In genomic region chr4:72900952-72901351, GRCh38 we compare ENCODE assay signal across 19 cellular contexts.
DNase-seq lines count a peak whose midpoint lies in the region; TF ChIP-seq lines count a peak whose summit lies in the region.
"Had no signal": no experiment of that assay in that cellular context is flagged by ENCODE, and none has a peak within 500 bp of the region (broad histone marks: within the 10 kb centered on the region; RNA-seq: fewer than 3 reads in every experiment).

No MANE protein-coding gene starts in this region.

- H3K9me3 ChIP-seq in GM23248 (ENCODE audit: low read depth) (no peaks in the 10 kb centered on the region), neural progenitor cell (ENCODE audit: low read depth) (no peaks in the 10 kb centered on the region)
- H3K9me3 ChIP-seq: psoas muscle had no signal

- H3K4me2 ChIP-seq in GM23248 (ENCODE audit: unreplicated experiment): peak overlapping the region; percentile 21
- H3K4me2 ChIP-seq in neural progenitor cell: no peak overlapping the region

- H3F3A ChIP-seq in GM23248 (ENCODE audit: insufficient read depth): peaks cover 26% of the 10 kb centered on the region
- H3F3A ChIP-seq in neural progenitor cell (ENCODE audit: low read depth): peaks cover 6% of the 10 kb centered on the region

- in situ Hi-C loops in GM23248 (cut with MboI): no loop called here
- in situ Hi-C loops in brain microvascular endothelial cell (cut with HindIII; ENCODE audit: low pct_ligation_motif_present, low sequenced_read_pairs): no loop called here

- H3K27ac Mint-ChIP-seq in neural progenitor cell: no peak overlapping the region
- H3K27ac Mint-ChIP-seq in immature natural killer cell: no peak overlapping the region
- H3K27ac Mint-ChIP-seq: activated CD4-positive, alpha-beta T cell treated with anti-CD3 and anti-CD28 coated beads, Interleukin-2, amount 10 ng/mL, durations not matched to agents 7 days and 5 days; CD8-positive, alpha-beta memory T cell; naive B cell; T-cell had no signal

- H4K20me1 ChIP-seq in GM23248 (ENCODE audit: insufficient read depth) (no peaks in the 10 kb centered on the region), neural progenitor cell (ENCODE audit: low read depth) (no peaks in the 10 kb centered on the region)

- peaks cover 2% of the 10 kb centered on the region for H3K9me3 Mint-ChIP-seq in neural progenitor cell
- peaks cover 0 to 11% (median 3%) of the 10 kb centered on the region in 6 donors for H3K9me3 Mint-ChIP-seq in immature natural killer cell
- H3K9me3 Mint-ChIP-seq: CD8-positive, alpha-beta memory T cell had no signal

- peak overlapping the region; percentile 39; the same call in 1 of the 2 replicates for H2AFZ ChIP-seq in GM23248
- peak overlapping the region; percentile 70 for H2AFZ ChIP-seq in neural progenitor cell (replicated peaks)

- no peak overlapping the region for H3K9ac ChIP-seq in GM23248
- H3K9ac ChIP-seq in neural progenitor cell: no peak overlapping the region

- no peaks in the 10 kb centered on the region; the same call in 1 of the 2 replicates for H3K9me2 ChIP-seq in GM23248 (ENCODE audit: insufficient read depth)

- DNase-seq in AG08395 (ENCODE audit: low spot score) (peak; percentile 3), GM23248 (peak; percentile 82), brain microvascular endothelial cell (peak; percentile 39), neural progenitor cell (ENCODE audit: low spot score) (no peak), immature natural killer cell (no peak), hippocampal formation (lab: John Stamatoyannopoulos, UW) (no peak), NCI-H748 treated with DMSO at 0.1 percent for 48 hours (lab: John Stamatoyannopoulos, UW) (no peak)
- DNase-seq in stimulated activated CD4-positive, alpha-beta T cell treated with anti-CD3 and anti-CD28 coated beads, Interleukin-12 subunit alpha, Interleukin-12 subunit beta, amount 100 ng/mL, for 4 hours: no peak
- DNase-seq: activated CD4-positive, alpha-beta T cell treated with anti-CD3 and anti-CD28 coated beads, Interleukin-2, amount 10 ng/mL, durations not matched to agents 7 days and 5 days; activated CD8-positive, alpha-beta memory T cell treated with anti-CD3 and anti-CD28 coated beads, Interleukin-2, amount 50 U/mL, for 48 hours; activated effector memory CD4-positive, alpha-beta T cell treated with anti-CD3 and anti-CD28 coated beads, Interleukin-2, amount 50 U/mL, for 16 hours; CD8-positive, alpha-beta memory T cell; cerebellar nuclear complex; head of caudate nucleus; naive B cell; NCI-H2029; NCI-H446 treated with DMSO at 0.1 percent for 48 hours; psoas muscle; T-cell had no signal

- H3K27ac ChIP-seq in GM23248 (peak overlapping the region; percentile 39), brain microvascular endothelial cell (no peak overlapping the region), neural progenitor cell (no peak overlapping the region)
- H3K27ac ChIP-seq: psoas muscle had no signal

- H3K4me3 Mint-ChIP-seq in neural progenitor cell (no peak overlapping the region), immature natural killer cell (no peak overlapping the region)
- H3K4me3 Mint-ChIP-seq: activated CD4-positive, alpha-beta T cell treated with anti-CD3 and anti-CD28 coated beads, Interleukin-2, amount 10 ng/mL, durations not matched to agents 7 days and 5 days; CD8-positive, alpha-beta memory T cell; naive B cell; T-cell had no signal

- no peak for TF ChIP-seq CTCF in brain microvascular endothelial cell (IDR thresholded peaks at IDR 0.05; ENCODE audit: low read depth, low read length, missing control alignments)
- TF ChIP-seq CTCF in neural progenitor cell (IDR thresholded peaks at IDR 0.05): no peak

- H3K4me1 ChIP-seq in GM23248 (ENCODE audit: insufficient read depth) (peaks cover 30% of the 10 kb centered on the region), neural progenitor cell (peaks cover 12% of the 10 kb centered on the region)
- H3K4me1 ChIP-seq: psoas muscle had no signal

- H3K27me3 ChIP-seq in GM23248 (replicated peaks; ENCODE audit: insufficient read depth) (no peaks in the 10 kb centered on the region), brain microvascular endothelial cell (replicated peaks) (no peaks in the 10 kb centered on the region), neural progenitor cell (no peaks in the 10 kb centered on the region)

- peaks cover 4% of the 10 kb centered on the region for H3K4me1 Mint-ChIP-seq in neural progenitor cell
- no peaks in the 10 kb centered on the region for H3K4me1 Mint-ChIP-seq in immature natural killer cell
- H3K4me1 Mint-ChIP-seq: activated CD4-positive, alpha-beta T cell treated with anti-CD3 and anti-CD28 coated beads, Interleukin-2, amount 10 ng/mL, durations not matched to agents 7 days and 5 days; CD8-positive, alpha-beta memory T cell; naive B cell; T-cell had no signal

- H3K27me3 Mint-ChIP-seq in neural progenitor cell (ENCODE audit: insufficient read depth, low read depth) (peaks cover 6% of the 10 kb centered on the region), immature natural killer cell (ENCODE audit: low read depth in 3 of 3) (peaks cover 0 to 3% (median 3%) of the 10 kb centered on the region in 3 donors)
- H3K27me3 Mint-ChIP-seq: activated CD4-positive, alpha-beta T cell treated with anti-CD3 and anti-CD28 coated beads, Interleukin-2, amount 10 ng/mL, durations not matched to agents 7 days and 5 days; naive B cell had no signal

- H3K4me3 ChIP-seq in GM23248 (no peak overlapping the region), brain microvascular endothelial cell (ENCODE audit: low read depth, low read length) (no peak overlapping the region), neural progenitor cell (no peak overlapping the region)
- H3K4me3 ChIP-seq: psoas muscle had no signal

- WGBS in GM23248 (ENCODE audit: low coverage in 1 of 2, low lambda C conversion rate in 2 of 2, missing lambda C conversion rate in 2 of 2), 2 experiments: 0 to 3% methylated on average over 2 of the region's 2 CpGs

- H3K79me2 ChIP-seq in GM23248 (ENCODE audit: insufficient read depth) (no peaks in the 10 kb centered on the region), neural progenitor cell (ENCODE audit: low read depth) (no peaks in the 10 kb centered on the region)

- H3K36me3 Mint-ChIP-seq in neural progenitor cell (no peaks in the 10 kb centered on the region), immature natural killer cell (no peaks in the 10 kb centered on the region)
- H3K36me3 Mint-ChIP-seq: CD8-positive, alpha-beta memory T cell; naive B cell; T-cell had no signal

- H3K36me3 ChIP-seq in GM23248 (ENCODE audit: low read depth) (no peaks in the 10 kb centered on the region), brain microvascular endothelial cell (replicated peaks) (no peaks in the 10 kb centered on the region), neural progenitor cell (no peaks in the 10 kb centered on the region)

Comparison
In these comparisons a context has a peak if more than half of its experiments do, and no peak if none do; other contexts are left out.
1. DNase-seq: peak in AG08395 (single experiment), GM23248 (single experiment) and brain microvascular endothelial cell (single experiment); none in neural progenitor cell (single experiment), immature natural killer cell (0 of 3), hippocampal formation (0 of 2), stimulated activated CD4-positive, alpha-beta T cell treated with anti-CD3 and anti-CD28 coated beads, Interleukin-12 subunit alpha, Interleukin-12 subunit beta, amount 100 ng/mL, for 4 hours (single experiment) and NCI-H748 treated with DMSO at 0.1 percent for 48 hours (single experiment).